ENCODE assay signal across 8 cellular contexts in the genomic region with DNA sequence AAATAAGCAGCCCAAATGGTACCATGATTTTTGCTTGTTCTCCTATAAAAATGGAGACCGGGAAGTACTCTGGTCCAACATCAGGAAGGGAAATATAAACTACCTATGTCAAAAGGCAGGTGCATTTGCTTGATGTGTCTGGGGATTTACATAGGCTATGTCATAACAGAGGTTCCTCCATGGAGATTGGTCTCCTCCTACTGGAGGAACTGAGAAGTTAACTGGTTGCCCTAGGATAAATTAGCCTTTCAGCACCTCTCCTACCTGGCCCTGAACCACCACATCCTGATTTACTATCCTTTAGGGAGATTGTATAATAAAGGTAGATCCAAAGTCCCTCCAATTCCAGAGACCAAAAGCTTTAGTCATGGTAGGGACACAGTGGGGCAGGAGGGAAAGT.
A peak's percentile ranks its signal among the peaks of the same experiment; 100 is the strongest.
DNase-seq lines count a peak whose midpoint lies in the region; ATAC-seq and TF ChIP-seq lines count a peak whose summit lies in the region.

No MANE protein-coding gene starts in this region.

- H3K79me2 ChIP-seq in GM23338 (replicated peaks; ENCODE audit: insufficient read depth) = no peaks in the 10 kb centered on the region
- H3K79me2 ChIP-seq in Karpas-422 (ENCODE audit: low read length) = no peaks in the 10 kb centered on the region

- H3K27me3 ChIP-seq in GM23338 (ENCODE audit: insufficient read depth) (no peaks in the 10 kb centered on the region), Karpas-422 (ENCODE audit: low read length) (no peaks in the 10 kb centered on the region), left ventricle myocardium inferior (ENCODE audit: low read depth) (no peaks in the 10 kb centered on the region)

- H3K36me3 Mint-ChIP-seq in activated naive CD8-positive, alpha-beta T cell treated with anti-CD3 and anti-CD28 coated beads, Interleukin-2, amount 10 ng/mL, durations not matched to agents 7 days and 5 days = peaks cover 2% of the 10 kb centered on the region
- H3K36me3 Mint-ChIP-seq in activated naive CD8-positive, alpha-beta T cell treated with anti-CD3 and anti-CD28 coated beads for 36 hours = peaks cover 2% of the 10 kb centered on the region
- no peaks in the 10 kb centered on the region for H3K36me3 Mint-ChIP-seq in GM23338 (ENCODE audit: low read depth)

- H3K4me2 ChIP-seq in GM23338 (no peak overlapping the region), Karpas-422 (ENCODE audit: low read depth, low read length, poor library complexity, severe bottlenecking) (no peak overlapping the region)

- intact Hi-C loops in left ventricle myocardium inferior (cut with micrococcal nuclease) = loop anchor here (10.0 kb wide), 1 partner anchor 1111 kb away; a partner anchor contains a TSS

- no peaks in the 10 kb centered on the region for H3F3A ChIP-seq in GM23338 (replicated peaks; ENCODE audit: low read depth)

- H3K4me3 Mint-ChIP-seq in activated naive CD8-positive, alpha-beta T cell treated with anti-CD3 and anti-CD28 coated beads, Interleukin-2, amount 10 ng/mL, durations not matched to agents 7 days and 5 days = no peak overlapping the region
- H3K4me3 Mint-ChIP-seq in activated naive CD8-positive, alpha-beta T cell treated with anti-CD3 and anti-CD28 coated beads for 36 hours = no peak overlapping the region
- H3K4me3 Mint-ChIP-seq in GM23338 = no peak overlapping the region
- no peak overlapping the region for H3K4me3 Mint-ChIP-seq in stimulated activated naive CD8-positive, alpha-beta T cell treated with anti-CD3 and anti-CD28 coated beads, Interleukin-15, amount 100 ng/mL, for 72 hours

- peak; percentile 92 for ATAC-seq in activated naive CD8-positive, alpha-beta T cell treated with anti-CD3 and anti-CD28 coated beads, Interleukin-2, amount 10 ng/mL, durations not matched to agents 7 days and 5 days (ENCODE audit: low read depth)
- peak; percentile 98 for ATAC-seq in GM23338
- peak; percentile 87 for ATAC-seq in stimulated activated naive CD8-positive, alpha-beta T cell treated with anti-CD3 and anti-CD28 coated beads, Interleukin-15, amount 100 ng/mL, for 72 hours

- peaks cover 4% of the 10 kb centered on the region for H3K9me3 Mint-ChIP-seq in activated naive CD8-positive, alpha-beta T cell treated with anti-CD3 and anti-CD28 coated beads, Interleukin-2, amount 10 ng/mL, durations not matched to agents 7 days and 5 days
- H3K9me3 Mint-ChIP-seq in activated naive CD8-positive, alpha-beta T cell treated with anti-CD3 and anti-CD28 coated beads for 36 hours = no peaks in the 10 kb centered on the region
- H3K9me3 Mint-ChIP-seq in GM23338 = no peaks in the 10 kb centered on the region
- H3K9me3 Mint-ChIP-seq in stimulated activated naive CD8-positive, alpha-beta T cell treated with anti-CD3 and anti-CD28 coated beads, Interleukin-15, amount 100 ng/mL, for 72 hours = peaks cover 7 to 12% of the 10 kb centered on the region in 2 donors

- DNase-seq in activated naive CD8-positive, alpha-beta T cell treated with anti-CD3 and anti-CD28 coated beads, Interleukin-2, amount 10 ng/mL, durations not matched to agents 7 days and 5 days = no peak
- DNase-seq in activated naive CD8-positive, alpha-beta T cell treated with anti-CD3 and anti-CD28 coated beads for 36 hours = no peak
- DNase-seq in GM23338 (ENCODE audit: low spot score) (peak; percentile 76), Karpas-422 (peak; percentile 85), T-helper 22 cell (ENCODE audit: low read depth) (peak; percentile 1), left ventricle myocardium inferior (no peak), SK-N-DZ (ENCODE audit: low spot score) (no peak)
- DNase-seq in stimulated activated naive CD8-positive, alpha-beta T cell treated with anti-CD3 and anti-CD28 coated beads, Interleukin-15, amount 100 ng/mL, for 72 hours = peak; percentile 28 to 32

- H2AFZ ChIP-seq in GM23338 (no peak overlapping the region), Karpas-422 (ENCODE audit: low read length) (no peak overlapping the region)

- H3K4me1 ChIP-seq in GM23338 (ENCODE audit: insufficient read depth) = peaks cover 6% of the 10 kb centered on the region
- peaks cover 31% of the 10 kb centered on the region for H3K4me1 ChIP-seq in Karpas-422 (ENCODE audit: low read length)
- no peaks in the 10 kb centered on the region for H3K4me1 ChIP-seq in left ventricle myocardium inferior

- H3K36me3 ChIP-seq in GM23338 (ENCODE audit: insufficient read depth) (no peaks in the 10 kb centered on the region), Karpas-422 (ENCODE audit: insufficient read depth, low read length) (no peaks in the 10 kb centered on the region), left ventricle myocardium inferior (no peaks in the 10 kb centered on the region)

- TF ChIP-seq CTCF in GM23338 (conservative IDR thresholded peaks at IDR 0.05; ENCODE audit: low read depth in 2 of 2) (peak; percentile 72 to 92), left ventricle myocardium inferior (IDR thresholded peaks at IDR 0.05; ENCODE audit: borderline replicate concordance) (peak; percentile 68)

- H3K9me3 ChIP-seq in Karpas-422 (ENCODE audit: low read length) (no peaks in the 10 kb centered on the region), left ventricle myocardium inferior (replicated peaks) (no peaks in the 10 kb centered on the region)

- H3K4me3 ChIP-seq in GM23338 (no peak overlapping the region), Karpas-422 (ENCODE audit: low read length) (no peak overlapping the region), left ventricle myocardium inferior (no peak overlapping the region)

- H3K9ac ChIP-seq in Karpas-422 (ENCODE audit: low read length) = no peak overlapping the region

- no peak overlapping the region for H3K27ac ChIP-seq in GM23338 (ENCODE audit: low read depth)
- H3K27ac ChIP-seq in Karpas-422 (ENCODE audit: low read length) = no peak overlapping the region
- H3K27ac ChIP-seq in left ventricle myocardium inferior (replicated peaks) = no peak overlapping the region

- no peak overlapping the region for H3K27ac Mint-ChIP-seq in activated naive CD8-positive, alpha-beta T cell treated with anti-CD3 and anti-CD28 coated beads, Interleukin-2, amount 10 ng/mL, durations not matched to agents 7 days and 5 days
- no peak overlapping the region for H3K27ac Mint-ChIP-seq in activated naive CD8-positive, alpha-beta T cell treated with anti-CD3 and anti-CD28 coated beads for 36 hours
- no peak overlapping the region for H3K27ac Mint-ChIP-seq in GM23338
- H3K27ac Mint-ChIP-seq in stimulated activated naive CD8-positive, alpha-beta T cell treated with anti-CD3 and anti-CD28 coated beads, Interleukin-15, amount 100 ng/mL, for 72 hours = peak overlapping the region in 1 of 2 donors; percentile 49

- no peaks in the 10 kb centered on the region for H3K27me3 Mint-ChIP-seq in activated naive CD8-positive, alpha-beta T cell treated with anti-CD3 and anti-CD28 coated beads, Interleukin-2, amount 10 ng/mL, durations not matched to agents 7 days and 5 days
- H3K27me3 Mint-ChIP-seq in activated naive CD8-positive, alpha-beta T cell treated with anti-CD3 and anti-CD28 coated beads for 36 hours = no peaks in the 10 kb centered on the region
- peaks cover 6% of the 10 kb centered on the region for H3K27me3 Mint-ChIP-seq in GM23338 (ENCODE audit: insufficient read depth, low read depth, poor library complexity)
- H3K27me3 Mint-ChIP-seq in stimulated activated naive CD8-positive, alpha-beta T cell treated with anti-CD3 and anti-CD28 coated beads, Interleukin-15, amount 100 ng/mL, for 72 hours = no peaks in the 10 kb centered on the region

- POLR2A ChIA-PET in activated naive CD8-positive, alpha-beta T cell treated with anti-CD3 and anti-CD28 coated beads, Interleukin-2, amount 10 ng/mL, durations not matched to agents 7 days and 5 days (lab: Charles Lee) = no interaction called here

- peaks cover 11% of the 10 kb centered on the region for H3K4me1 Mint-ChIP-seq in activated naive CD8-positive, alpha-beta T cell treated with anti-CD3 and anti-CD28 coated beads, Interleukin-2, amount 10 ng/mL, durations not matched to agents 7 days and 5 days
- peaks cover 37% of the 10 kb centered on the region for H3K4me1 Mint-ChIP-seq in activated naive CD8-positive, alpha-beta T cell treated with anti-CD3 and anti-CD28 coated beads for 36 hours
- peaks cover 13% of the 10 kb centered on the region for H3K4me1 Mint-ChIP-seq in GM23338
- peaks cover 48% of the 10 kb centered on the region for H3K4me1 Mint-ChIP-seq in stimulated activated naive CD8-positive, alpha-beta T cell treated with anti-CD3 and anti-CD28 coated beads, Interleukin-15, amount 100 ng/mL, for 72 hours

- H3K9me2 ChIP-seq in GM23338 (ENCODE audit: insufficient read depth) (no peaks in the 10 kb centered on the region), Karpas-422 (replicated peaks; ENCODE audit: insufficient read depth, low read length) (no peaks in the 10 kb centered on the region)

- H4K20me1 ChIP-seq in GM23338 (replicated peaks; ENCODE audit: insufficient read depth) = no peaks in the 10 kb centered on the region
- H4K20me1 ChIP-seq in Karpas-422 (ENCODE audit: insufficient read depth, low read depth, low read length) = no peaks in the 10 kb centered on the region

TF ChIP-seq in GM23338, 12 proteins besides CTCF, POLR2A, EP300 and RAD21 (continues in another document):
- TF ChIP-seq ZNF331 (CRISPR knock-in tag; IDR thresholded peaks at IDR 0.05; ENCODE audit: low read depth) (no peak), POLR2AphosphoS5 (IDR thresholded peaks at IDR 0.05; ENCODE audit: low read depth) (no peak)

Comparison
In these comparisons a context has a peak if more than half of its experiments do, and no peak if none do; other contexts are left out.
1. DNase-seq: peak in GM23338 (single experiment), Karpas-422 (single experiment), T-helper 22 cell (single experiment) and stimulated activated naive CD8-positive, alpha-beta T cell treated with anti-CD3 and anti-CD28 coated beads, Interleukin-15, amount 100 ng/mL, for 72 hours (2 of 2); none in activated naive CD8-positive, alpha-beta T cell treated with anti-CD3 and anti-CD28 coated beads, Interleukin-2, amount 10 ng/mL, durations not matched to agents 7 days and 5 days (single experiment), activated naive CD8-positive, alpha-beta T cell treated with anti-CD3 and anti-CD28 coated beads for 36 hours (single experiment), left ventricle myocardium inferior (single experiment) and SK-N-DZ (single experiment).
2. Peak in every context shown above with its lines, with median percentiles within 50 percentile points of each other: ATAC-seq.